ENCODE assay signal across 18 cellular contexts in genomic region chr1:229158317-229159294, GRCh38.
DNase-seq lines count a peak whose midpoint lies in the region; ATAC-seq and TF ChIP-seq lines count a peak whose summit lies in the region.
"Had no signal": no experiment of that assay in that cellular context is flagged by ENCODE, and none has a peak within 500 bp of the region (broad histone marks: within the 10 kb centered on the region; RNA-seq: fewer than 3 reads in every experiment).

No MANE protein-coding gene starts in this region.

- H3K27me3 Mint-ChIP-seq in activated naive CD4-positive, alpha-beta T cell treated with anti-CD3 and anti-CD28 coated beads, Interleukin-2, amount 50 U/mL, for 24 hours = no peaks in the 10 kb centered on the region

- H3K27me3 ChIP-seq in muscle layer of colon (ENCODE audit: control insufficient read depth in 1 of 2, insufficient read depth in 2 of 2, low read length in 2 of 2) (no peaks in the 10 kb centered on the region), upper lobe of right lung (no peaks in the 10 kb centered on the region)

- peak overlapping the region; percentile 3 for H3K27ac Mint-ChIP-seq in activated naive CD4-positive, alpha-beta T cell treated with anti-CD3 and anti-CD28 coated beads, Interleukin-2, amount 50 U/mL, for 24 hours
- H3K27ac Mint-ChIP-seq: HFFc6, IgD-negative memory B cell had no signal

- ATAC-seq in upper lobe of right lung (peak; percentile 81), HG03025 (IDR thresholded peaks at IDR 0.05; ENCODE audit: low FRiP score, unreplicated experiment) (no peak), GM19452 (IDR thresholded peaks at IDR 0.05; ENCODE audit: unreplicated experiment) (no peak), HG02981 (IDR thresholded peaks at IDR 0.05; ENCODE audit: unreplicated experiment) (no peak)

- no peak overlapping the region for H3K9ac ChIP-seq in muscle layer of colon (ENCODE audit: low read length)

- TF ChIP-seq CTCF in fibroblast of mammary gland (conservative IDR thresholded peaks at IDR 0.05; ENCODE audit: control insufficient read depth, insufficient read depth, low read depth, low read length) (no peak), upper lobe of right lung (IDR thresholded peaks at IDR 0.05) (no peak)

- peaks cover 14% of the 10 kb centered on the region for H3K4me1 ChIP-seq in muscle layer of colon (ENCODE audit: insufficient read depth, low read length)
- H3K4me1 ChIP-seq in upper lobe of right lung = peaks cover 3% of the 10 kb centered on the region
- H3K4me1 ChIP-seq: Caco-2 had no signal

- H3K9me3 Mint-ChIP-seq in activated naive CD4-positive, alpha-beta T cell treated with anti-CD3 and anti-CD28 coated beads, Interleukin-2, amount 50 U/mL, for 24 hours = no peaks in the 10 kb centered on the region
- H3K9me3 Mint-ChIP-seq: IgD-negative memory B cell had no signal

- no peaks in the 10 kb centered on the region for H3K9me3 ChIP-seq in muscle layer of colon (ENCODE audit: low read length)
- H3K9me3 ChIP-seq in upper lobe of right lung = no peaks in the 10 kb centered on the region
- H3K9me3 ChIP-seq: Caco-2, thoracic aorta had no signal

- peak overlapping the region; percentile 7 for H3K27ac ChIP-seq in muscle layer of colon (ENCODE audit: low read depth, low read length)
- no peak overlapping the region for H3K27ac ChIP-seq in upper lobe of right lung
- H3K27ac ChIP-seq: thoracic aorta had no signal

- H3K4me1 Mint-ChIP-seq in activated naive CD4-positive, alpha-beta T cell treated with anti-CD3 and anti-CD28 coated beads, Interleukin-2, amount 50 U/mL, for 24 hours = peaks cover 17% of the 10 kb centered on the region

- H3K4me3 Mint-ChIP-seq in activated naive CD4-positive, alpha-beta T cell treated with anti-CD3 and anti-CD28 coated beads, Interleukin-2, amount 50 U/mL, for 24 hours = no peak overlapping the region
- H3K4me3 Mint-ChIP-seq: HFFc6, IgD-negative memory B cell had no signal

- intact Hi-C loops in upper lobe of right lung (cut with DNase I) = no loop called here

- no peaks in the 10 kb centered on the region for H3K36me3 Mint-ChIP-seq in activated naive CD4-positive, alpha-beta T cell treated with anti-CD3 and anti-CD28 coated beads, Interleukin-2, amount 50 U/mL, for 24 hours
- H3K36me3 Mint-ChIP-seq: IgD-negative memory B cell had no signal

- no peak for DNase-seq in activated naive CD4-positive, alpha-beta T cell (lab: John Stamatoyannopoulos, UW)
- DNase-seq in fibroblast of mammary gland (ENCODE audit: low read depth) = peak; percentile 11
- no peak for DNase-seq in upper lobe of right lung
- DNase-seq: activated CD4-positive, CD25-positive, alpha-beta regulatory T cell treated with anti-CD3 and anti-CD28 coated beads, Interleukin-2, amount 50 U/mL, for 72 hours; activated T-cell treated with anti-CD3 and anti-CD28 coated beads, Interleukin-2, amount 50 U/mL, for 1 hour; amniotic stem cell; Caco-2; cortex of kidney; HFFc6; NCI-H1694 treated with DMSO at 0.1 percent for 48 hours; NK-92 treated with Interleukin-12 subunit alpha and Interleukin-12 subunit beta, amount 100 ng/mL, for 24 hours had no signal

- H3K36me3 ChIP-seq in muscle layer of colon (ENCODE audit: insufficient read depth, low read length) (no peaks in the 10 kb centered on the region), upper lobe of right lung (no peaks in the 10 kb centered on the region)
- H3K36me3 ChIP-seq: thoracic aorta had no signal

- H3K4me3 ChIP-seq in fibroblast of mammary gland (ENCODE audit: control insufficient read depth, low read depth, low read length) (no peak overlapping the region), muscle layer of colon (ENCODE audit: low read depth in 1 of 2, low read length in 2 of 2) (no peak overlapping the region), upper lobe of right lung (no peak overlapping the region)
- H3K4me3 ChIP-seq: thoracic aorta had no signal
